ENCODE assay signal across 8 cellular contexts in genomic region chr19:12721656-12722565, GRCh38. TPM values are rescaled to one million over a fixed set of nuclear protein-coding genes. Genes with fewer than 3 reads are reported as not detected.
DNase-seq lines count a peak whose midpoint lies in the region; ATAC-seq and TF ChIP-seq lines count a peak whose summit lies in the region.

No MANE protein-coding gene starts in this region.

- H3K27ac Mint-ChIP-seq in GM23338: peak overlapping the region; percentile 95

- intact Hi-C loops in left lung (cut with DNase I): no loop called here

- TF ChIP-seq CTCF in GM23338 (conservative IDR thresholded peaks at IDR 0.05; ENCODE audit: low read depth in 2 of 2) (no peak), left lung (IDR thresholded peaks at IDR 0.05) (no peak)

- H3K9me3 ChIP-seq in ES-I3 (ENCODE audit: control insufficient read depth, insufficient read depth, low read length) (no peaks in the 10 kb centered on the region), left lung (no peaks in the 10 kb centered on the region)

- peak overlapping the region; percentile 91 for H3K4me3 Mint-ChIP-seq in GM23338

- H3K36me3 ChIP-seq in ES-I3 (ENCODE audit: insufficient read depth, low read length) (peaks cover 8% of the 10 kb centered on the region), GM23338 (ENCODE audit: insufficient read depth) (peaks cover 11% of the 10 kb centered on the region; the same call in 1 of the 2 replicates), left lung (peaks cover 0 to 23% of the 10 kb centered on the region in 2 donors)

- H3K27ac ChIP-seq in GM23338 (ENCODE audit: low read depth): peak overlapping the region; percentile 96
- peak overlapping the region; percentile 79 to 89 for H3K27ac ChIP-seq in left lung

- peaks cover 14% of the 10 kb centered on the region for H3K4me1 Mint-ChIP-seq in GM23338

- no peaks in the 10 kb centered on the region for H3K9me3 Mint-ChIP-seq in GM23338

- peak overlapping the region; percentile 100 for H3K4me2 ChIP-seq in GM23338

- peaks cover 36% of the 10 kb centered on the region for H3F3A ChIP-seq in GM23338 (replicated peaks; ENCODE audit: low read depth)

- H2AFZ ChIP-seq in GM23338: no peak overlapping the region

- H3K79me2 ChIP-seq in GM23338 (replicated peaks; ENCODE audit: insufficient read depth): peaks cover 71% of the 10 kb centered on the region

- ATAC-seq in GM23338: peak; percentile 72
- peak; percentile 33 for ATAC-seq in activated CD4-positive, CD25-positive, alpha-beta regulatory T cell treated with anti-CD3 and anti-CD28 coated beads, Interleukin-2, amount 50 U/mL, for 24 hours
- ATAC-seq in left lung: peak; percentile 43

- DNase-seq in GM23338 (ENCODE audit: low spot score): peak; percentile 93
- peak; percentile 55 for DNase-seq in M059J (ENCODE audit: low read depth)
- peak; percentile 41 for DNase-seq in dedifferentiated amniotic fluid mesenchymal stem cell (ENCODE audit: extremely low spot score)
- DNase-seq in left lung: peak; percentile 56 to 83
- DNase-seq in stimulated activated CD4-positive, alpha-beta T cell treated with anti-CD3 and anti-CD28 coated beads, Interleukin-4, amount 100 ng/mL, for 4 hours: peak; percentile 37 to 52
- DNase-seq in GOT3 (lab: John Stamatoyannopoulos, UW): no peak

- no peaks in the 10 kb centered on the region for H3K9me2 ChIP-seq in GM23338 (ENCODE audit: insufficient read depth)

- H3K27me3 ChIP-seq in GM23338 (ENCODE audit: insufficient read depth) (no peaks in the 10 kb centered on the region), left lung (no peaks in the 10 kb centered on the region)

- H3K9ac ChIP-seq in ES-I3 (ENCODE audit: low read depth, low read length): peak overlapping the region; percentile 83

- H4K20me1 ChIP-seq in GM23338 (replicated peaks; ENCODE audit: insufficient read depth): peaks cover 26% of the 10 kb centered on the region; the same call in 1 of the 2 replicates

- H3K4me1 ChIP-seq in ES-I3 (ENCODE audit: insufficient read depth, low read length) (peaks cover 4% of the 10 kb centered on the region; the same call in 1 of the 2 replicates), GM23338 (ENCODE audit: insufficient read depth) (peaks cover 9% of the 10 kb centered on the region; the same call in 1 of the 2 replicates), left lung (peaks cover 11 to 40% of the 10 kb centered on the region in 2 donors)

- H3K27me3 Mint-ChIP-seq in GM23338 (ENCODE audit: insufficient read depth, low read depth, poor library complexity): peaks cover 27% of the 10 kb centered on the region

- H3K4me3 ChIP-seq in GM23338 (peak overlapping the region; percentile 80), left lung (peak overlapping the region; percentile 44 to 63)

- peaks cover 40% of the 10 kb centered on the region for H3K36me3 Mint-ChIP-seq in GM23338 (ENCODE audit: low read depth)

TF ChIP-seq in GM23338, 12 proteins besides CTCF, POLR2A, EP300 and RAD21 (continues in another document):
- TF ChIP-seq ZNF114 (CRISPR knock-in tag; IDR thresholded peaks at IDR 0.05): no peak
- no peak for TF ChIP-seq ZNF462 (CRISPR knock-in tag; IDR thresholded peaks at IDR 0.05)
- no peak for TF ChIP-seq POLR2AphosphoS5 (IDR thresholded peaks at IDR 0.05; ENCODE audit: low read depth)
- TF ChIP-seq CREB1 (CRISPR knock-in tag; IDR thresholded peaks at IDR 0.05; ENCODE audit: low read depth): no peak
- no peak for TF ChIP-seq NANOG (IDR thresholded peaks at IDR 0.05; ENCODE audit: borderline replicate concordance)
- TF ChIP-seq ZNF331 (CRISPR knock-in tag; IDR thresholded peaks at IDR 0.05; ENCODE audit: low read depth): no peak
- no peak for TF ChIP-seq ETS1 (IDR thresholded peaks at IDR 0.05)
- no peak for TF ChIP-seq EZH2 (IDR thresholded peaks at IDR 0.05; ENCODE audit: low read depth, unreplicated experiment)

RNA-seq across cellular contexts. Expression of gene TNPO2, which starts 1.8 kb away (rescaled TPM):
- 83.0 and 85.9 TPM in 2 replicates for total RNA-seq in GM23338 (2014; rRNA removed; shearing (Covaris generic))
- 35.8 and 37.1 TPM in 2 replicates for polyA plus RNA-seq in GM23338 (2016; fragmentation: Nextera tagmentation; extraction: Ambion mirVana)
- total RNA-seq in M059J (2014; rRNA removed; shearing (Covaris generic)): 32.3 and 40.2 TPM in 2 replicates
- total RNA-seq in left lung: 10 to 100 TPM; 54.8 to 64.3 TPM

RNA-seq across cellular contexts. Expression of gene TRIR, which starts 12.6 kb away (rescaled TPM):
- 170 and 171 TPM in 2 replicates for total RNA-seq in GM23338 (2014; rRNA removed; shearing (Covaris generic))
- 254 and 257 TPM in 2 replicates for polyA plus RNA-seq in GM23338 (2016; fragmentation: Nextera tagmentation; extraction: Ambion mirVana)
- 272 and 329 TPM in 2 replicates for total RNA-seq in M059J (2014; rRNA removed; shearing (Covaris generic))
- total RNA-seq in left lung: 100 to 1,000 TPM; 115 to 128 TPM

RNA-seq across cellular contexts. Expression of gene GET3, which starts 15.4 kb away (rescaled TPM):
- 75.3 and 109 TPM in 2 replicates for total RNA-seq in GM23338 (2014; rRNA removed; shearing (Covaris generic))
- 89.5 and 90.4 TPM in 2 replicates for polyA plus RNA-seq in GM23338 (2016; fragmentation: Nextera tagmentation; extraction: Ambion mirVana)
- 112 and 114 TPM in 2 replicates for total RNA-seq in M059J (2014; rRNA removed; shearing (Covaris generic))
- 10 to 100 TPM; 70.4 to 71.2 TPM for total RNA-seq in left lung

RNA-seq across cellular contexts. Expression of gene FBXW9, which starts 25.5 kb away (rescaled TPM):
- total RNA-seq in GM23338 (2014; rRNA removed; shearing (Covaris generic)): 12.3 and 19.4 TPM in 2 replicates
- 6.6 and 8.2 TPM in 2 replicates for polyA plus RNA-seq in GM23338 (2016; fragmentation: Nextera tagmentation; extraction: Ambion mirVana)
- total RNA-seq in M059J (2014; rRNA removed; shearing (Covaris generic)): 12.0 and 14.5 TPM in 2 replicates
- 1 to 10 TPM; 6.0 to 6.9 TPM for total RNA-seq in left lung

RNA-seq across cellular contexts. Expression of gene BEST2, which starts 29.7 kb away (rescaled TPM):
- total RNA-seq in GM23338 (2014; rRNA removed; shearing (Covaris generic)): 7.5 and 10.4 TPM in 2 replicates
- polyA plus RNA-seq in GM23338 (2016; fragmentation: Nextera tagmentation; extraction: Ambion mirVana): 1.2 and 1.3 TPM in 2 replicates
- total RNA-seq in M059J (2014; rRNA removed; shearing (Covaris generic)): not detected in 2 replicates
- not detected for total RNA-seq in left lung
